Comparison of ENCODE assay signal across 8 cellular contexts in the genomic region with DNA sequence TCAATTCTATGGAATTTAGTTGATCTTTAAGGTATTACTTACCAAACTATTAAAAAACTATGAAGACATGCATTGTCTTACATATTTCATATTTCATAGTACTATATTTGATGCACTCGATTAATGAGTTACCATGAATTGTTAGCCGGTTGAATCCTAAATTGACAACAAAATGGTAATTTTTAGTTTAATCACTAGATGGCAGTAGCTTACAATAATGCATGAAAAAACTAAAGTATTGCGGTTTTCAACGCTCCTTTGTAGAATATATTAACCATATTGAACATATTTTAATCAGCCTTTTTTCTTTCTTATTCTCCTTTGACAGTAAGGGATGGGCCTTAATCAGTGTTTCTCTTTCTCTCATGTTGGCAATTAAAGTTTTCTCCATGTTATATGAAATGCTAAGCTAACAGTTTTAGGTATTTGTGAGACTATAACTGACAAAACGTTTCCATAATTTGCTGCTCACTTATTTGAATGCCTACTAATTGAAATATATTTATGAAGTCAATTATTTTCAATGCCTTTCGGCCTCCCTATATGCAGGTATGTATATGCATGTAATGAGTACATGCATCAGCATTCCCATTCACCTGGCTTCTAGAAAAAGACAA. TPM values are rescaled to one million over a fixed set of nuclear protein-coding genes. Genes with fewer than 3 reads are reported as not detected.
DNase-seq lines count a peak whose midpoint lies in the region; ATAC-seq and TF ChIP-seq lines count a peak whose summit lies in the region.

No MANE protein-coding gene starts in this region.

- no peaks in the 10 kb centered on the region for H3K27me3 Mint-ChIP-seq in Calu3 (ENCODE audit: unreplicated experiment)
- H3K27me3 Mint-ChIP-seq in stimulated activated naive CD8-positive, alpha-beta T cell treated with anti-CD3 and anti-CD28 coated beads, Interleukin-15, amount 100 ng/mL, for 72 hours, result peaks cover 6% of the 10 kb centered on the region

- H3K36me3 Mint-ChIP-seq in Calu3 (ENCODE audit: insufficient read depth, unreplicated experiment), result no peaks in the 10 kb centered on the region

- CTCF ChIA-PET in Calu3 (lab: Charles Lee), result interaction anchor here (0.6 to 1.9 kb wide), 8 partner anchors 8 to 621 kb away, joined by 3 to 13 read pairs (median 3); a partner anchor contains a TSS
- CTCF ChIA-PET in SK-N-SH (lab: Yijun Ruan, JAX), result interaction anchor here (0.7 to 2.6 kb wide), 38 partner anchors 9 to 628 kb away, joined by 3 to 27 read pairs (median 4); no protein-coding TSS in a partner anchor

- H3K4me1 ChIP-seq in SK-N-SH (ENCODE audit: control insufficient read depth in 1 of 2, insufficient read depth in 2 of 2, low read depth in 1 of 2, low read length in 1 of 2), result peaks cover 0 to 6% of the 10 kb centered on the region in 2 experiments; a peak in 3 of 4 replicates

- BruUV-seq in Calu3 (replicated peaks; lab: Mats Ljungman, UMichigan), result no TSS peak

- 10% methylated on average over 6 of the region's 6 CpGs for WGBS in SK-N-SH (ENCODE audit: low lambda C conversion rate)

- ATAC-seq in GM19351 (IDR thresholded peaks at IDR 0.05; ENCODE audit: unreplicated experiment), result peak; percentile 36
- ATAC-seq in sciatic nerve, result peak; percentile 40
- ATAC-seq in stimulated activated naive CD8-positive, alpha-beta T cell treated with anti-CD3 and anti-CD28 coated beads, Interleukin-15, amount 100 ng/mL, for 72 hours, result no peak

- TF ChIP-seq CTCF in Calu3 (IDR thresholded peaks at IDR 0.05; ENCODE audit: unreplicated experiment) (peak; percentile 74), SK-N-SH (IDR thresholded peaks at IDR 0.05) (peak; percentile 89), fibroblast of the aortic adventitia (IDR thresholded peaks at IDR 0.05; ENCODE audit: insufficient read depth, low read length) (peak; percentile 50)

- POLR2A ChIA-PET in SK-N-SH (lab: Yijun Ruan, JAX), result no interaction called here

- no peaks in the 10 kb centered on the region for H3K9me3 Mint-ChIP-seq in Calu3 (ENCODE audit: low read depth, unreplicated experiment)
- no peaks in the 10 kb centered on the region for H3K9me3 Mint-ChIP-seq in stimulated activated naive CD8-positive, alpha-beta T cell treated with anti-CD3 and anti-CD28 coated beads, Interleukin-15, amount 100 ng/mL, for 72 hours

- TF ChIP-seq EP300 in SK-N-SH (IDR thresholded peaks at IDR 0.05; ENCODE audit: borderline replicate concordance in 1 of 2, low read depth in 1 of 2, low read length in 1 of 2), result no peak

- H3K27ac ChIP-seq in SK-N-SH (ENCODE audit: low read depth in 2 of 2, low read length in 1 of 2), result no peak overlapping the region

- H3K4me1 Mint-ChIP-seq in Calu3 (ENCODE audit: low read depth, unreplicated experiment), result peaks cover 8% of the 10 kb centered on the region
- H3K4me1 Mint-ChIP-seq in stimulated activated naive CD8-positive, alpha-beta T cell treated with anti-CD3 and anti-CD28 coated beads, Interleukin-15, amount 100 ng/mL, for 72 hours, result peaks cover 6% of the 10 kb centered on the region

- no peaks in the 10 kb centered on the region for H3K9me3 ChIP-seq in SK-N-SH

- H3K9ac ChIP-seq in SK-N-SH, result no peak overlapping the region

- H3K36me3 ChIP-seq in SK-N-SH (replicated peaks in 1 of 2; ENCODE audit: control insufficient read depth in 1 of 2, insufficient read depth in 2 of 2, low read length in 1 of 2), result no peaks in the 10 kb centered on the region

- no peaks in the 10 kb centered on the region for H4K20me1 ChIP-seq in SK-N-SH (ENCODE audit: insufficient read depth)

- H3K4me3 ChIP-seq in SK-N-SH (ENCODE audit: low read depth in 2 of 2, low read length in 1 of 2) (no peak overlapping the region), fibroblast of the aortic adventitia (ENCODE audit: low read depth, low read length) (no peak overlapping the region)

- intact Hi-C loops in Calu3 (cut with micrococcal nuclease; ENCODE audit: unreplicated experiment), result loop anchor here (1.0 to 2.0 kb wide), 4 partner anchors 44 to 624 kb away; no protein-coding TSS in a partner anchor
- intact Hi-C loops in sciatic nerve (cut with DNase I), result no loop called here

- H3K27ac Mint-ChIP-seq in Calu3 (ENCODE audit: unreplicated experiment), result no peak overlapping the region
- H3K27ac Mint-ChIP-seq in stimulated activated naive CD8-positive, alpha-beta T cell treated with anti-CD3 and anti-CD28 coated beads, Interleukin-15, amount 100 ng/mL, for 72 hours, result no peak overlapping the region

- H3F3A ChIP-seq in SK-N-SH (replicated peaks; ENCODE audit: insufficient read depth), result peaks cover 17% of the 10 kb centered on the region

- no peak overlapping the region for H3K4me3 Mint-ChIP-seq in Calu3 (ENCODE audit: low read depth, unreplicated experiment)
- H3K4me3 Mint-ChIP-seq in stimulated activated naive CD8-positive, alpha-beta T cell treated with anti-CD3 and anti-CD28 coated beads, Interleukin-15, amount 100 ng/mL, for 72 hours, result no peak overlapping the region

- no peak overlapping the region for H3K4me2 ChIP-seq in SK-N-SH

- peak overlapping the region; percentile 5; the same call in 1 of the 2 replicates for H2AFZ ChIP-seq in SK-N-SH (ENCODE audit: low read depth)

- TF ChIP-seq RAD21 in SK-N-SH (IDR thresholded peaks at IDR 0.05; ENCODE audit: low read length), result peak; percentile 86

- no peaks in the 10 kb centered on the region for H3K9me2 ChIP-seq in SK-N-SH

- DNase-seq in Calu3 (no peak), LHCN-M2 (ENCODE audit: low read depth) (peak; percentile 50), SK-N-SH (peak; percentile 39), fibroblast of the aortic adventitia (ENCODE audit: low read depth) (peak; percentile 62), sciatic nerve (ENCODE audit: low spot score) (no peak), nucleus accumbens (lab: John Stamatoyannopoulos, UW) (no peak)
- no peak for DNase-seq in stimulated activated naive CD8-positive, alpha-beta T cell treated with anti-CD3 and anti-CD28 coated beads, Interleukin-15, amount 100 ng/mL, for 72 hours

- H3K27me3 ChIP-seq in SK-N-SH (ENCODE audit: insufficient read depth), result no peaks in the 10 kb centered on the region; the same call in 1 of the 2 replicates

- no peaks in the 10 kb centered on the region for H3K79me2 ChIP-seq in SK-N-SH (ENCODE audit: insufficient read depth)

TF ChIP-seq in SK-N-SH, 30 proteins besides CTCF, POLR2A, EP300 and RAD21:
- TF ChIP-seq TEAD4 (IDR thresholded peaks at IDR 0.05; ENCODE audit: borderline replicate concordance, insufficient read depth) (no peak), FOXM1 (IDR thresholded peaks at IDR 0.05; ENCODE audit: low read depth) (no peak), MEF2A (IDR thresholded peaks at IDR 0.05; ENCODE audit: borderline replicate concordance, low read depth) (no peak), SMC3 (IDR thresholded peaks at IDR 0.05; ENCODE audit: low read depth, low read length) (peak; percentile 56), POLR2AphosphoS5 (IDR thresholded peaks at IDR 0.05; ENCODE audit: low read depth, low read length) (no peak), TAF1 (IDR thresholded peaks at IDR 0.05; ENCODE audit: borderline replicate concordance, low read depth, low read length) (no peak)
TF ChIP-seq in SK-N-SH: peak in this region for 1.

RNA-seq across cellular contexts. Expression of a gene that starts 48.5 kb away (rescaled TPM):
- 30.6 and 31.9 TPM in 2 replicates for total RNA-seq in Calu3 (2022)
- 37.0 and 38.3 TPM in 2 replicates for total RNA-seq in LHCN-M2 (2014; rRNA removed)
- polyA plus RNA-seq in LHCN-M2 (2012), result 16.6 TPM
- polyA plus RNA-seq in SK-N-SH (2012; rRNA removed), result 5.5 and 6.5 TPM in 2 replicates
- 8.7 and 12.4 TPM in 2 replicates for polyA plus RNA-seq in SK-N-SH (2012; cell fraction: cytosol; rRNA removed)
- 3.1 and 3.3 TPM in 2 replicates for polyA plus RNA-seq in SK-N-SH (2012; cell fraction: nucleus; rRNA removed)
- total RNA-seq in fibroblast of the aortic adventitia (ENCODE audit: low replicate concordance), result 13.2 and 25.8 TPM in 2 replicates
- 21.2 TPM for total RNA-seq in sciatic nerve

Comparison
In these comparisons a context has a peak if more than half of its experiments do, and no peak if none do; other contexts are left out.
1. DNase-seq: peak in LHCN-M2 (single experiment), SK-N-SH (single experiment) and fibroblast of the aortic adventitia (single experiment); none in Calu3 (single experiment), sciatic nerve (single experiment), nucleus accumbens (0 of 56) and stimulated activated naive CD8-positive, alpha-beta T cell treated with anti-CD3 and anti-CD28 coated beads, Interleukin-15, amount 100 ng/mL, for 72 hours (0 of 2).
2. Peak in every context shown above with its lines, with median percentiles within 50 percentile points of each other: CTCF ChIP-seq.